Comparison of ENCODE assay signal across 8 cellular contexts in genomic region chr1:21781971-21782867, GRCh38. TPM values are rescaled to one million over a fixed set of nuclear protein-coding genes. Genes with fewer than 3 reads are reported as not detected.
DNase-seq lines count a peak whose midpoint lies in the region; ATAC-seq and TF ChIP-seq lines count a peak whose summit lies in the region.

No MANE protein-coding gene starts in this region.

- peak overlapping the region; percentile 98 for H3K4me3 Mint-ChIP-seq in activated CD8-positive, alpha-beta memory T cell treated with anti-CD3 and anti-CD28 coated beads, Interleukin-2, amount 10 ng/mL, durations not matched to agents 7 days and 5 days

- H3K27ac Mint-ChIP-seq in activated CD8-positive, alpha-beta memory T cell treated with anti-CD3 and anti-CD28 coated beads, Interleukin-2, amount 10 ng/mL, durations not matched to agents 7 days and 5 days = peak overlapping the region; percentile 100

- CTCF ChIA-PET in activated CD8-positive, alpha-beta memory T cell treated with anti-CD3 and anti-CD28 coated beads, Interleukin-2, amount 10 ng/mL, durations not matched to agents 7 days and 5 days (lab: Charles Lee) = interaction anchor here (0.5 to 3.2 kb wide), 7 partner anchors 9 to 1341 kb away, joined by 3 to 11 read pairs (median 3); no protein-coding TSS in a partner anchor

- H3K27ac ChIP-seq in epithelial cell of prostate = peak overlapping the region; percentile 100

- TF ChIP-seq CTCF in AG09319 (IDR thresholded peaks at IDR 0.05; ENCODE audit: low read depth, low read length) = peak; percentile 45

- peak; percentile 25 for ATAC-seq in GM18861 (IDR thresholded peaks at IDR 0.05; ENCODE audit: unreplicated experiment)
- peak; percentile 2 for ATAC-seq in HG03103 (IDR thresholded peaks at IDR 0.05; ENCODE audit: low read depth, unreplicated experiment)
- peak; percentile 22 for ATAC-seq in activated CD8-positive, alpha-beta memory T cell treated with anti-CD3 and anti-CD28 coated beads, Interleukin-2, amount 10 ng/mL, durations not matched to agents 7 days and 5 days

- H3K4me3 ChIP-seq in mononuclear cell (ENCODE audit: low read length) = peak overlapping the region; percentile 97

- no peaks in the 10 kb centered on the region for H3K9me3 ChIP-seq in mononuclear cell (ENCODE audit: low read depth, low read length)

- H3K4me1 ChIP-seq in mononuclear cell (ENCODE audit: insufficient read depth, low read length) = peaks cover 43% of the 10 kb centered on the region

- peaks cover 33% of the 10 kb centered on the region for H3K4me1 Mint-ChIP-seq in activated CD8-positive, alpha-beta memory T cell treated with anti-CD3 and anti-CD28 coated beads, Interleukin-2, amount 10 ng/mL, durations not matched to agents 7 days and 5 days

- H3K27me3 ChIP-seq in mononuclear cell (ENCODE audit: insufficient read depth, low read length) = no peaks in the 10 kb centered on the region

- peaks cover 20% of the 10 kb centered on the region for H3K36me3 Mint-ChIP-seq in activated CD8-positive, alpha-beta memory T cell treated with anti-CD3 and anti-CD28 coated beads, Interleukin-2, amount 10 ng/mL, durations not matched to agents 7 days and 5 days

- DNase-seq in AG09319 (ENCODE audit: extremely low read depth, low read depth) (no peak), NCI-H526 (lab: John Stamatoyannopoulos, UW) (peak; percentile 63 to 79), epithelial cell of prostate (ENCODE audit: low read depth, low spot score) (no peak)
- peak; percentile 73 for DNase-seq in activated CD8-positive, alpha-beta memory T cell treated with anti-CD3 and anti-CD28 coated beads, Interleukin-2, amount 10 ng/mL, durations not matched to agents 7 days and 5 days
- peak; percentile 24 to 34 for DNase-seq in stimulated activated CD8-positive, alpha-beta memory T cell treated with anti-CD3 and anti-CD28 coated beads, Interleukin-7, amount 100 ng/mL, for 48 hours (ENCODE audit: extremely low read depth in 1 of 2, low read depth in 1 of 2)

- peaks cover 4% of the 10 kb centered on the region for H3K27me3 Mint-ChIP-seq in activated CD8-positive, alpha-beta memory T cell treated with anti-CD3 and anti-CD28 coated beads, Interleukin-2, amount 10 ng/mL, durations not matched to agents 7 days and 5 days

- H3K9me3 Mint-ChIP-seq in activated CD8-positive, alpha-beta memory T cell treated with anti-CD3 and anti-CD28 coated beads, Interleukin-2, amount 10 ng/mL, durations not matched to agents 7 days and 5 days (ENCODE audit: low read depth) = no peaks in the 10 kb centered on the region

RNA-seq across cellular contexts. Expression of gene USP48, which starts 0.7 kb away (rescaled TPM):
- 10 to 100 TPM; 83.9 to 96.8 TPM for total RNA-seq in activated CD8-positive, alpha-beta memory T cell treated with anti-CD3 and anti-CD28 coated beads, Interleukin-2, amount 10 ng/mL, durations not matched to agents 7 days and 5 days
- total RNA-seq in mononuclear cell = 63.9 TPM

RNA-seq across cellular contexts. Expression of gene LDLRAD2, which starts 29.8 kb away (rescaled TPM):
- total RNA-seq in activated CD8-positive, alpha-beta memory T cell treated with anti-CD3 and anti-CD28 coated beads, Interleukin-2, amount 10 ng/mL, durations not matched to agents 7 days and 5 days = not detected
- total RNA-seq in mononuclear cell = not detected

Comparison
In these comparisons a context has a peak if more than half of its experiments do, and no peak if none do; other contexts are left out.
1. DNase-seq: peak in NCI-H526 (2 of 2), activated CD8-positive, alpha-beta memory T cell treated with anti-CD3 and anti-CD28 coated beads, Interleukin-2, amount 10 ng/mL, durations not matched to agents 7 days and 5 days (single experiment) and stimulated activated CD8-positive, alpha-beta memory T cell treated with anti-CD3 and anti-CD28 coated beads, Interleukin-7, amount 100 ng/mL, for 48 hours (2 of 2); none in AG09319 (single experiment) and epithelial cell of prostate (single experiment).
2. Peak in every context shown above with its lines, with median percentiles within 50 percentile points of each other: ATAC-seq.